In genomic region chr2:62824378-62824777, GRCh38 we compare ENCODE assay signal across 1 cellular context.
A peak's percentile ranks its signal among the peaks of the same experiment; 100 is the strongest.
TF ChIP-seq lines count a peak whose summit lies in the region.

No MANE protein-coding gene starts in this region.

TF ChIP-seq in GM12878, 131 proteins besides CTCF, POLR2A, EP300 and RAD21:
- no peak for TF ChIP-seq USF2 (IDR thresholded peaks at IDR 0.05; ENCODE audit: borderline replicate concordance, low read depth, low read length)
- TF ChIP-seq PKNOX1 (IDR thresholded peaks at IDR 0.05) = 0 out of 2 replicates have a peak, but pooled peaks have one; percentile 25
